ENCODE assay signal across 13 cellular contexts in genomic region chr1:68590473-68590872, GRCh38.
"Had no signal": no experiment of that assay in that cellular context is flagged by ENCODE, and none has a peak within 500 bp of the region (broad histone marks: within the 10 kb centered on the region; RNA-seq: fewer than 3 reads in every experiment).

No MANE protein-coding gene starts in this region.

- ATAC-seq: activated CD4-positive, CD25-positive, alpha-beta regulatory T cell treated with anti-CD3 and anti-CD28 coated beads, Interleukin-2, amount 50 U/mL, for 24 hours; gastroesophageal sphincter; psoas muscle; stimulated activated naive CD8-positive, alpha-beta T cell treated with anti-CD3 and anti-CD28 coated beads, Interleukin-15, Interleukin-2, amounts not matched to agents 100 U/mL and 50 U/mL, for 24 hours had no signal

- H3K4me3 ChIP-seq: gastroesophageal sphincter, psoas muscle, sigmoid colon, suprapubic skin had no signal

- H3K27ac ChIP-seq: gastroesophageal sphincter, psoas muscle, sigmoid colon, suprapubic skin had no signal

- H3K9me3 Mint-ChIP-seq: nephron progenitor cell, type B pancreatic cell had no signal

- H3K4me1 Mint-ChIP-seq: nephron progenitor cell had no signal

- H3K36me3 Mint-ChIP-seq: activated naive CD8-positive, alpha-beta T cell; type B pancreatic cell had no signal

- H3K27me3 ChIP-seq: gastroesophageal sphincter, sigmoid colon, suprapubic skin had no signal

- H3K4me1 ChIP-seq: gastroesophageal sphincter, psoas muscle, sigmoid colon, suprapubic skin had no signal

- DNase-seq: activated CD4-positive, alpha-beta T cell treated with anti-CD3 and anti-CD28 coated beads, Interleukin-2, amount 50 U/mL, for 4 hours; activated T-cell treated with anti-CD3 and anti-CD28 coated beads, Interleukin-2, amount 50 U/mL, for 1 hour; nephron progenitor cell; psoas muscle; sigmoid colon; stimulated activated CD4-positive, alpha-beta T cell treated with anti-CD3 and anti-CD28 coated beads, Interleukin-4, amount 100 ng/mL, for 1 hour; stimulated activated CD8-positive, alpha-beta memory T cell treated with anti-CD3 and anti-CD28 coated beads, Interleukin-4, amount 100 ng/mL, for 48 hours; stimulated activated naive CD8-positive, alpha-beta T cell treated with anti-CD3 and anti-CD28 coated beads, Interleukin-15, Interleukin-2, amounts not matched to agents 100 U/mL and 50 U/mL, for 24 hours had no signal

- H3K4me3 Mint-ChIP-seq: activated naive CD8-positive, alpha-beta T cell; nephron progenitor cell; type B pancreatic cell had no signal

- H3K9me3 ChIP-seq: gastroesophageal sphincter, psoas muscle, sigmoid colon, suprapubic skin had no signal

- H3K27ac Mint-ChIP-seq: activated naive CD8-positive, alpha-beta T cell; nephron progenitor cell; type B pancreatic cell had no signal

- H3K36me3 ChIP-seq: gastroesophageal sphincter, sigmoid colon, suprapubic skin had no signal

- H3K27me3 Mint-ChIP-seq: activated naive CD8-positive, alpha-beta T cell had no signal
